In genomic region chr17:82929011-82929622, GRCh38 we compare ENCODE assay signal across 17 cellular contexts.
"Had no signal": no experiment of that assay in that cellular context is flagged by ENCODE, and none has a peak within 500 bp of the region (broad histone marks: within the 10 kb centered on the region; RNA-seq: fewer than 3 reads in every experiment).

No MANE protein-coding gene starts in this region.

- H3K4me3 Mint-ChIP-seq: activated CD4-positive, alpha-beta T cell treated with anti-CD3 and anti-CD28 coated beads, Interleukin-2, amount 10 ng/mL, durations not matched to agents 7 days and 5 days; dendritic cell treated with granulocyte-macrophage colony-stimulating factor and Interleukin-4, amounts not matched to agents 40 ng/mL and 50 ng/mL, for 4 days; effector memory CD8-positive, alpha-beta T cell; memory B cell; stimulated activated naive CD8-positive, alpha-beta T cell treated with anti-CD3 and anti-CD28 coated beads, Interleukin-15, Interleukin-2, amounts not matched to agents 100 ng/mL and 50 ng/mL, for 24 hours had no signal

- H3K4me3 ChIP-seq: gastroesophageal sphincter, upper lobe of left lung had no signal

- H3K4me1 ChIP-seq: upper lobe of left lung had no signal

- H3K9me3 Mint-ChIP-seq: activated CD4-positive, alpha-beta T cell treated with anti-CD3 and anti-CD28 coated beads, Interleukin-2, amount 10 ng/mL, durations not matched to agents 7 days and 5 days; dendritic cell treated with granulocyte-macrophage colony-stimulating factor and Interleukin-4, amounts not matched to agents 40 ng/mL and 50 ng/mL, for 4 days; effector memory CD8-positive, alpha-beta T cell; memory B cell; stimulated activated naive CD8-positive, alpha-beta T cell treated with anti-CD3 and anti-CD28 coated beads, Interleukin-15, Interleukin-2, amounts not matched to agents 100 ng/mL and 50 ng/mL, for 24 hours had no signal

- H3K27me3 Mint-ChIP-seq: activated CD4-positive, alpha-beta T cell treated with anti-CD3 and anti-CD28 coated beads, Interleukin-2, amount 10 ng/mL, durations not matched to agents 7 days and 5 days; dendritic cell treated with granulocyte-macrophage colony-stimulating factor and Interleukin-4, amounts not matched to agents 40 ng/mL and 50 ng/mL, for 4 days; effector memory CD8-positive, alpha-beta T cell; memory B cell; progenitor cell of endocrine pancreas; stimulated activated naive CD8-positive, alpha-beta T cell treated with anti-CD3 and anti-CD28 coated beads, Interleukin-15, Interleukin-2, amounts not matched to agents 100 ng/mL and 50 ng/mL, for 24 hours had no signal

- ATAC-seq: effector memory CD8-positive, alpha-beta T cell; gastroesophageal sphincter had no signal

- DNase-seq: activated CD4-positive, alpha-beta T cell treated with anti-CD3 and anti-CD28 coated beads, Interleukin-2, amount 10 ng/mL, durations not matched to agents 7 days and 5 days; activated CD4-positive, CD25-positive, alpha-beta regulatory T cell; activated CD8-positive, alpha-beta memory T cell treated with anti-CD3 and anti-CD28 coated beads for 24 hours; central memory CD4-positive, alpha-beta T cell; effector memory CD8-positive, alpha-beta T cell; hippocampal formation; SIG-M5; stimulated activated CD4-positive, alpha-beta T cell treated with anti-CD3 and anti-CD28 coated beads, Interleukin-4, amount 100 ng/mL, for 1 hour; stimulated activated CD8-positive, alpha-beta memory T cell treated with anti-CD3 and anti-CD28 coated beads, Interleukin-4, amount 100 ng/mL, for 48 hours; T-helper 2 cell had no signal

- H3K27ac ChIP-seq: epithelial cell of prostate, gastroesophageal sphincter, upper lobe of left lung had no signal

- H3K4me1 Mint-ChIP-seq: activated CD4-positive, alpha-beta T cell treated with anti-CD3 and anti-CD28 coated beads, Interleukin-2, amount 10 ng/mL, durations not matched to agents 7 days and 5 days; memory B cell had no signal

- H3K27me3 ChIP-seq: gastroesophageal sphincter, upper lobe of left lung had no signal

- H3K9me3 ChIP-seq: gastroesophageal sphincter, upper lobe of left lung had no signal

- H3K27ac Mint-ChIP-seq: activated CD4-positive, alpha-beta T cell treated with anti-CD3 and anti-CD28 coated beads, Interleukin-2, amount 10 ng/mL, durations not matched to agents 7 days and 5 days; dendritic cell treated with granulocyte-macrophage colony-stimulating factor and Interleukin-4, amounts not matched to agents 40 ng/mL and 50 ng/mL, for 4 days; memory B cell; progenitor cell of endocrine pancreas; stimulated activated naive CD8-positive, alpha-beta T cell treated with anti-CD3 and anti-CD28 coated beads, Interleukin-15, Interleukin-2, amounts not matched to agents 100 ng/mL and 50 ng/mL, for 24 hours had no signal
